In the genomic region with DNA sequence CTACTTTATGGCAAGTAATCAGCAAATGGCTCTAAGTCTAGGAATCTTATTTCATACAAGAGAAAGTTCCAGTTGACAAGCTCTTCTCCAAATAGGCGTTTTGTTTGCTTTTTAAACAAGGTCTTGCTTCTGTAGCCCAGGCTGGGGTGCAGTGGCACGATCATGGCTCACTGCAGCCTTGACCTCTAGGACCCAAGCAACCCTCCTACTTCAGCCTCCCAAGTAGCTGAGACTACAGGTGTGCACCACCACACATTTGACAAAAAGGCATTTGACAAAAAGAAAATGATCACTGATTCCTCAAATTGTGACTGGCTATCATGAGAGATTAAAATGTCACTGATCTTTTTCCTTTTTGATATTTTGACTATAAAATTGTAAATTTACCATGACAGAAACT, we compare ENCODE assay signal across 35 cellular contexts. TPM values are rescaled to one million over a fixed set of nuclear protein-coding genes. Genes with fewer than 3 reads are reported as not detected.
"Had no signal": no experiment of that assay in that cellular context is flagged by ENCODE, and none has a peak within 500 bp of the region (broad histone marks: within the 10 kb centered on the region; RNA-seq: fewer than 3 reads in every experiment).

No MANE protein-coding gene starts in this region.

- H3K27ac ChIP-seq: adrenal gland, ascending aorta, body of pancreas, brain microvascular endothelial cell, breast epithelium, cardiac muscle cell had no signal

- H3K36me3 ChIP-seq: adrenal gland, ascending aorta, brain microvascular endothelial cell, breast epithelium, cardiac muscle cell had no signal

- H3K27me3 ChIP-seq: adrenal gland, ascending aorta, body of pancreas, brain microvascular endothelial cell, breast epithelium, cardiac muscle cell had no signal

- ATAC-seq: activated naive CD4-positive, alpha-beta T cell treated with anti-CD3 and anti-CD28 coated beads, Interleukin-2, amount 50 U/mL, for 72 hours; activated naive CD8-positive, alpha-beta T cell treated with anti-CD3 and anti-CD28 coated beads, Interleukin-2, amount 50 U/mL, for 24 hours; activated T-cell treated with anti-CD3 and anti-CD28 coated beads, Interleukin-2, amount 50 U/mL, for 4 hours; activated T-cell treated with anti-CD3 and anti-CD28 coated beads, Interleukin-2, amount 50 U/mL, for 72 hours; activated T-helper 17 cell treated with anti-CD3 and anti-CD28 coated beads, Interleukin-2, amount 50 U/mL, for 72 hours; body of pancreas had no signal

- FAIRE-seq: astrocyte, bronchial epithelial cell had no signal

- H3K9me3 ChIP-seq: adrenal gland, ascending aorta, body of pancreas, breast epithelium had no signal

- H3K4me3 ChIP-seq: adrenal gland, ascending aorta, body of pancreas, breast epithelium, cardiac muscle cell had no signal

- H3K4me1 ChIP-seq: ascending aorta had no signal

- DNase-seq: activated effector memory CD4-positive, alpha-beta T cell treated with anti-CD3 and anti-CD28 coated beads, Interleukin-2, amount 50 U/mL, for 16 hours; activated effector memory CD4-positive, alpha-beta T cell treated with Interleukin-2 at 50 U/mL for 16 hours; activated gamma-delta T cell; activated gamma-delta T cell treated with Interleukin-2 at 50 U/mL for 16 hours; activated naive CD4-positive, alpha-beta T cell; activated naive CD4-positive, alpha-beta T cell treated with anti-CD3 and anti-CD28 coated beads for 36 hours; activated naive CD4-positive, alpha-beta T cell treated with anti-CD3 and anti-CD28 coated beads, Interleukin-2, amount 10 ng/mL, durations not matched to agents 7 days and 5 days; activated naive CD4-positive, alpha-beta T cell treated with anti-CD3 and anti-CD28 coated beads, Interleukin-2, amount 50 U/mL, for 16 hours; activated naive CD4-positive, alpha-beta T cell treated with Interleukin-2 at 50 U/mL for 16 hours; activated naive CD8-positive, alpha-beta T cell treated with anti-CD3 and anti-CD28 coated beads for 36 hours; activated naive CD8-positive, alpha-beta T cell treated with anti-CD3 and anti-CD28 coated beads, Interleukin-2, amount 10 ng/mL, durations not matched to agents 7 days and 5 days; activated naive CD8-positive, alpha-beta T cell treated with anti-CD3 and anti-CD28 coated beads, Interleukin-2, amount 50 U/mL, for 24 hours; activated T-cell treated with anti-CD3 and anti-CD28 coated beads, Interleukin-2, amount 50 U/mL, for 24 hours; activated T-cell treated with anti-CD3 and anti-CD28 coated beads, Interleukin-2, amount 50 U/mL, for 4 hours; activated T-cell treated with anti-CD3 and anti-CD28 coated beads, Interleukin-2, amount 50 U/mL, for 48 hours; activated T-cell treated with anti-CD3 and anti-CD28 coated beads, Interleukin-2, amount 50 U/mL, for 72 hours; adrenal gland; amniotic stem cell; amygdala; anterior cingulate cortex; aorta; body of pancreas; brain microvascular endothelial cell; caudate nucleus; central memory CD4-positive, alpha-beta T cell; cerebellar nuclear complex had no signal

RNA-seq across cellular contexts. Expression of gene OLFML2A, which starts 37.6 kb away (rescaled TPM):
- total RNA-seq: activated naive CD4-positive, alpha-beta T cell treated with anti-CD3 and anti-CD28 coated beads for 36 hours; activated naive CD4-positive, alpha-beta T cell treated with anti-CD3 and anti-CD28 coated beads, Interleukin-2, amount 50 U/mL, for 72 hours; activated naive CD8-positive, alpha-beta T cell treated with anti-CD3 and anti-CD28 coated beads for 36 hours; activated naive CD8-positive, alpha-beta T cell treated with anti-CD3 and anti-CD28 coated beads, Interleukin-2, amount 10 ng/mL, durations not matched to agents 7 days and 5 days; activated T-cell treated with anti-CD3 and anti-CD28 coated beads, Interleukin-2, amount 50 U/mL, for 72 hours; activated T-helper 1 cell treated with anti-CD3 and anti-CD28 coated beads, Interleukin-12 subunit alpha, Interleukin-12 subunit beta, Interleukin-2, Interleukin-4 antibody, amounts not matched to agents 30 ng/mL and 10 ng/mL and 1 ng/mL, durations not matched to agents 14 hours and 24 hours and 36 hours; activated T-helper 17 cell treated with anti-CD3 and anti-CD28 coated beads, Interleukin-2, amount 50 U/mL, for 72 hours; activated T-helper 2 cell treated with anti-CD3 and anti-CD28 coated beads, Interferon-gamma antibody, Interleukin-2, Interleukin-4, amounts not matched to agents 10 μg/mL and 5 μg/mL and 100 μg/mL, durations not matched to agents 14 hours and 24 hours and 36 hours had no signal
